In the genomic region with DNA sequence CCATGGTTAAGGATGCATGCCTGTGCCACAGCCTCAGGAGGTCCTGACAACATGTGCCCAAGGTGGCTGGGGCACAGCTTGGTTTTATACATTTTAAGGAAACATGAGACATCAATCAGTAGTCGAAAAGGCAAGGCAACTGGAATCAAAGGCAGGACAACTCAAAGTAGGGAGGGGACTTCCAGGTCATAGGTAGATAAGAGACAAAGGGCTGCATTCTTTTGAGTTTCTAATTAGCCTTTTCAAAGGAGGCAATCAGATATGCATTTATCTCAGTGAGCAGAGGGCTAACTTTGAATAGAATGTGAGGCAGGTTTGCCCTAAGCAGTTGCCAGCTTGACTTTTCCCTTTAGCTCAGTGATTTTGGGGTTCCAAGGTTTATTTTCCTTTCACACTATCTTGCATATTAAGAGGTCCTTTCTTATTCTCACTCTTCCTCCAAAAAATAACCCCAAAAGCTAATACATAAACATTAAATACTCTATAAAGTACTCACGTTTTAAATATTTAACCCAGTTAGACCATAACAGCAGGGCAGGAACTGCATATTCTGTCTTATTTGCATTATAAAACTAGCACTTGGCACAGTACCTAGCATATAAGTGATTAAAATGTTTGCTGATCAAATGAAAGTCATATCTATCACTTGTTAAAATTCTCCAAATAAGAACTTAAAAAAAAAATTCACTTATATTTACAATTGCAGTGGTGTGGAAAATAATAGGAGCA, we compare ENCODE assay signal across 38 cellular contexts. TPM values are rescaled to one million over a fixed set of nuclear protein-coding genes. Genes with fewer than 3 reads are reported as not detected.
A peak's percentile ranks its signal among the peaks of the same experiment; 100 is the strongest.
DNase-seq lines count a peak whose midpoint lies in the region; ATAC-seq, FAIRE-seq and TF ChIP-seq lines count a peak whose summit lies in the region.
"Had no signal": no experiment of that assay in that cellular context is flagged by ENCODE, and none has a peak within 500 bp of the region (broad histone marks: within the 10 kb centered on the region; RNA-seq: fewer than 3 reads in every experiment).

No MANE protein-coding gene starts in this region.

- H3K27me3 ChIP-seq in PC-3 (ENCODE audit: low read length) (no peaks in the 10 kb centered on the region), iPS DF 6.9 (ENCODE audit: control insufficient read depth, insufficient read depth, low read length) (no peaks in the 10 kb centered on the region)
- H3K27me3 ChIP-seq: MG63, neutrophil, sigmoid colon had no signal

- DNase-seq in NCI-H748 (lab: John Stamatoyannopoulos, UW; ENCODE audit: unreplicated experiment) (peak; percentile 11), NCI-H748 treated with DMSO at 0.1 percent for 48 hours (lab: John Stamatoyannopoulos, UW) (no peak), PC-3 (no peak), iPS DF 6.9 (ENCODE audit: low read depth, low spot score) (peak; percentile 45), type B pancreatic cell (ENCODE audit: extremely low spot score, unreplicated experiment) (no peak), caudate nucleus (lab: John Stamatoyannopoulos, UW) (no peak), anterior cingulate cortex (lab: John Stamatoyannopoulos, UW) (no peak), urothelium cell line (ENCODE audit: low spot score) (no peak)
- DNase-seq: activated B cell treated with CpG ODN at 0.5 μM for 24 hours; activated CD4-positive, alpha-beta T cell treated with anti-CD3 and anti-CD28 coated beads, Interleukin-2, amount 50 U/mL, for 4 hours; activated CD8-positive, alpha-beta memory T cell treated with anti-CD3 and anti-CD28 coated beads, Interleukin-2, amount 50 U/mL, for 4 hours; activated naive CD4-positive, alpha-beta T cell treated with anti-CD3 and anti-CD28 coated beads, Interleukin-2, amount 50 U/mL, for 16 hours; AML-193; CD8-positive, alpha-beta memory T cell; effector memory CD8-positive, alpha-beta T cell; foreskin fibroblast; GOT3; head of caudate nucleus; MG63; NCI-H1105 treated with DMSO at 0.1 percent for 48 hours; NCI-H2081 treated with DMSO at 0.1 percent for 48 hours; NCI-H226; NCI-H82; PC-9; psoas muscle; SHP77; sigmoid colon; stimulated activated CD4-positive, alpha-beta T cell treated with anti-CD3 and anti-CD28 coated beads, Interleukin-4, amount 100 ng/mL, for 4 hours; T1000 had no signal

- CTCF ChIA-PET in PC-3 (lab: Charles Lee): no interaction called here

- no peak for FAIRE-seq in urothelium cell line (lab: Jason Lieb, UNC)
- FAIRE-seq: A549 had no signal

- POLR2A ChIA-PET in PC-3 (lab: Charles Lee; ENCODE audit: unreplicated experiment): interaction anchor here (0.9 kb wide), 1 partner anchor 778 kb away, joined by 5 read pairs; no protein-coding TSS in a partner anchor

- no peaks in the 10 kb centered on the region for H3K36me3 ChIP-seq in PC-3 (ENCODE audit: low read depth, low read length)
- H3K36me3 ChIP-seq in iPS DF 6.9 (ENCODE audit: control insufficient read depth, insufficient read depth, low read length): no peaks in the 10 kb centered on the region
- H3K36me3 ChIP-seq: MG63, neutrophil, sigmoid colon had no signal

- ATAC-seq in PC-3: peak; percentile 23; the same call in 1 of the 2 replicates
- ATAC-seq: A549; activated T-helper 17 cell treated with anti-CD3 and anti-CD28 coated beads, Interleukin-2, amount 50 U/mL, for 72 hours; effector memory CD8-positive, alpha-beta T cell; esophagus mucosa; left lobe of liver; psoas muscle; stimulated activated memory B cell treated with anti-CD40 and anti-IgM and Interleukin-4, amounts not matched to agents 10 μg/mL and 1 μg/mL and 100 μg/mL, for 72 hours had no signal

- no peak overlapping the region for H3K9ac ChIP-seq in PC-3 (ENCODE audit: low read length)

- H3K4me3 ChIP-seq in PC-3 (ENCODE audit: low read length) (no peak overlapping the region), iPS DF 6.9 (ENCODE audit: low read length) (no peak overlapping the region)
- H3K4me3 ChIP-seq: A549, coronary artery, MG63, PC-9, psoas muscle, sigmoid colon had no signal

- H3K4me1 ChIP-seq in PC-3 (ENCODE audit: insufficient read depth, low read length) (no peaks in the 10 kb centered on the region), iPS DF 6.9 (ENCODE audit: control insufficient read depth, insufficient read depth, low read length) (peaks cover 4% of the 10 kb centered on the region; the same call in 1 of the 2 replicates)
- H3K4me1 ChIP-seq: A549, psoas muscle, sigmoid colon had no signal

- no peaks in the 10 kb centered on the region for H3K79me2 ChIP-seq in PC-3 (ENCODE audit: low read length)

- H3K27ac Mint-ChIP-seq in type B pancreatic cell: peak overlapping the region; percentile 27
- H3K27ac Mint-ChIP-seq: activated B cell treated with CpG ODN at 0.5 μM for 24 hours; activated T-helper 17 cell treated with anti-CD3 and anti-CD28 coated beads, Interleukin-2, amount 50 U/mL, for 72 hours; CD8-positive, alpha-beta memory T cell; effector memory CD8-positive, alpha-beta T cell; memory B cell; stimulated activated memory B cell treated with anti-CD40 and anti-IgM and Interleukin-4, amounts not matched to agents 10 μg/mL and 1 μg/mL and 100 μg/mL, for 72 hours had no signal

- no TSS peak for BruUV-seq in PC-3 (replicated peaks; lab: Mats Ljungman, UMichigan)

- H3K4me1 Mint-ChIP-seq in type B pancreatic cell (ENCODE audit: unreplicated experiment): no peaks in the 10 kb centered on the region
- H3K4me1 Mint-ChIP-seq: activated B cell treated with CpG ODN at 0.5 μM for 24 hours; activated T-helper 17 cell treated with anti-CD3 and anti-CD28 coated beads, Interleukin-2, amount 50 U/mL, for 72 hours; CD8-positive, alpha-beta memory T cell; memory B cell; stimulated activated memory B cell treated with anti-CD40 and anti-IgM and Interleukin-4, amounts not matched to agents 10 μg/mL and 1 μg/mL and 100 μg/mL, for 72 hours had no signal

- 100% methylated on average over 1 of the region's 2 CpGs for WGBS in iPS DF 6.9 (ENCODE audit: insufficient coverage, insufficient read length)

- no peaks in the 10 kb centered on the region for H3K9me3 Mint-ChIP-seq in type B pancreatic cell

- no peaks in the 10 kb centered on the region for H3K27me3 Mint-ChIP-seq in type B pancreatic cell
- H3K27me3 Mint-ChIP-seq: activated B cell treated with CpG ODN at 0.5 μM for 24 hours; CD8-positive, alpha-beta memory T cell; effector memory CD8-positive, alpha-beta T cell; stimulated activated memory B cell treated with anti-CD40 and anti-IgM and Interleukin-4, amounts not matched to agents 10 μg/mL and 1 μg/mL and 100 μg/mL, for 72 hours had no signal

- no peak overlapping the region for H3K4me2 ChIP-seq in PC-3 (ENCODE audit: low read length)
- H3K4me2 ChIP-seq: A549, PC-9 had no signal

- no peak overlapping the region for H3K4me3 Mint-ChIP-seq in type B pancreatic cell
- H3K4me3 Mint-ChIP-seq: activated B cell treated with CpG ODN at 0.5 μM for 24 hours; activated T-helper 17 cell treated with anti-CD3 and anti-CD28 coated beads, Interleukin-2, amount 50 U/mL, for 72 hours; CD8-positive, alpha-beta memory T cell; effector memory CD8-positive, alpha-beta T cell; memory B cell; stimulated activated memory B cell treated with anti-CD40 and anti-IgM and Interleukin-4, amounts not matched to agents 10 μg/mL and 1 μg/mL and 100 μg/mL, for 72 hours had no signal

- no peaks in the 10 kb centered on the region for H3K9me2 ChIP-seq in PC-3 (replicated peaks; ENCODE audit: low read length)

- peaks cover 10% of the 10 kb centered on the region; the same call in 1 of the 2 replicates for H3K9me3 ChIP-seq in PC-3 (ENCODE audit: low read length)
- no peaks in the 10 kb centered on the region; the same call in 1 of the 2 replicates for H3K9me3 ChIP-seq in iPS DF 6.9 (ENCODE audit: control insufficient read depth, insufficient read depth, low read length)
- H3K9me3 ChIP-seq: A549, MG63, psoas muscle, sigmoid colon had no signal

- H4K20me1 ChIP-seq in PC-3 (ENCODE audit: low read length): no peaks in the 10 kb centered on the region

- intact Hi-C loops in PC-3 (cut with micrococcal nuclease): loop anchor here (2.0 kb wide), 1 partner anchor 50 kb away; no protein-coding TSS in a partner anchor

- TF ChIP-seq CTCF in PC-3 (conservative IDR thresholded peaks at IDR 0.05; ENCODE audit: low read depth, low read length) (no peak), type B pancreatic cell (conservative IDR thresholded peaks at IDR 0.05) (no peak)

- H2AFZ ChIP-seq in PC-3 (ENCODE audit: low read length): no peak overlapping the region
- H2AFZ ChIP-seq: PC-9 had no signal

- no peaks in the 10 kb centered on the region for H3K36me3 Mint-ChIP-seq in type B pancreatic cell
- H3K36me3 Mint-ChIP-seq: CD8-positive, alpha-beta memory T cell; stimulated activated memory B cell treated with anti-CD40 and anti-IgM and Interleukin-4, amounts not matched to agents 10 μg/mL and 1 μg/mL and 100 μg/mL, for 72 hours had no signal

- no peak overlapping the region for H3K27ac ChIP-seq in PC-3 (ENCODE audit: low read length)
- H3K27ac ChIP-seq in iPS DF 6.9 (ENCODE audit: low read length): no peak overlapping the region
- H3K27ac ChIP-seq in caudate nucleus (ENCODE audit: low read depth, low read length): no peak overlapping the region
- H3K27ac ChIP-seq: A549, coronary artery, neutrophil, PC-9, psoas muscle, sigmoid colon had no signal

- no peaks in the 10 kb centered on the region for H3F3A ChIP-seq in PC-3 (ENCODE audit: low read length, unreplicated experiment)

RNA-seq across cellular contexts. Expression of a gene that starts 36.3 kb away (rescaled TPM):
- total RNA-seq in PC-3 (2014; rRNA removed) (1.8 and 3.4 TPM in 2 replicates), type B pancreatic cell (ENCODE audit: low replicate concordance) (13.5 and 14.2 TPM in 2 replicates)
- total RNA-seq: myocyte had no signal

Comparison
In these comparisons a context has a peak if more than half of its experiments do, and no peak if none do; other contexts are left out.
1. DNase-seq: peak in NCI-H748 (single experiment) and iPS DF 6.9 (single experiment); none in NCI-H748 treated with DMSO at 0.1 percent for 48 hours (single experiment), PC-3 (single experiment), type B pancreatic cell (single experiment), caudate nucleus (0 of 61), anterior cingulate cortex (0 of 58) and urothelium cell line (single experiment).